In genomic region chr15:67611803-67612369, GRCh38 we compare ENCODE assay signal across 1 cellular context.
A peak's percentile ranks its signal among the peaks of the same experiment; 100 is the strongest.
TF ChIP-seq lines count a peak whose summit lies in the region.

No MANE protein-coding gene starts in this region.

TF ChIP-seq in HepG2, 621 proteins besides CTCF, POLR2A, EP300 and RAD21 (continued from another document and continues in another):
- TF ChIP-seq ZNF407 (CRISPR knock-in tag; IDR thresholded peaks at IDR 0.05; ENCODE audit: not compliant biosample characterization) (no peak), PAXIP1 (CRISPR knock-in tag; conservative IDR thresholded peaks at IDR 0.05) (peak; percentile 59), ZNF468 (CRISPR knock-in tag; IDR thresholded peaks at IDR 0.05) (no peak), ARID5B (CRISPR knock-in tag; IDR thresholded peaks at IDR 0.05) (peak; percentile 68), HMG20A (CRISPR knock-in tag; IDR thresholded peaks at IDR 0.05; ENCODE audit: borderline replicate concordance) (peak; percentile 11; the same call in 1 of the 2 replicates), EED (CRISPR knock-in tag; IDR thresholded peaks at IDR 0.05) (no peak), ZNF567 (CRISPR knock-in tag; IDR thresholded peaks at IDR 0.05; ENCODE audit: borderline replicate concordance) (no peak), CSRNP2 (CRISPR knock-in tag; conservative IDR thresholded peaks at IDR 0.05; ENCODE audit: low read depth) (no peak), HOMEZ (CRISPR knock-in tag; IDR thresholded peaks at IDR 0.05; ENCODE audit: low read depth) (peak; percentile 89; the same call in 1 of the 2 replicates), GPN1 (CRISPR knock-in tag; IDR thresholded peaks at IDR 0.05; ENCODE audit: borderline replicate concordance) (no peak), TRAFD1 (CRISPR knock-in tag; IDR thresholded peaks at IDR 0.05; ENCODE audit: borderline replicate concordance) (no peak), CHD4 (IDR thresholded peaks at IDR 0.05; ENCODE audit: borderline replicate concordance, low read length) (0 out of 2 replicates have a peak, but pooled peaks have one; percentile 60), NFIC (IDR thresholded peaks at IDR 0.05; ENCODE audit: low read length) (no peak), CENPT (CRISPR knock-in tag; IDR thresholded peaks at IDR 0.05; ENCODE audit: low read depth) (no peak), EHMT2 (IDR thresholded peaks at IDR 0.05; ENCODE audit: borderline replicate concordance, low read depth, low read length) (peak; percentile 57; the same call in 1 of the 2 replicates), KAT2B (IDR thresholded peaks at IDR 0.05; ENCODE audit: borderline replicate concordance, low read depth, low read length) (no peak), ZNF121 (CRISPR knock-in tag; IDR thresholded peaks at IDR 0.05) (no peak), NFIB (CRISPR knock-in tag; IDR thresholded peaks at IDR 0.05; ENCODE audit: borderline replicate concordance) (no peak), BATF2 (CRISPR knock-in tag; IDR thresholded peaks at IDR 0.05) (no peak), ZNF281 (CRISPR knock-in tag; IDR thresholded peaks at IDR 0.05; ENCODE audit: borderline replicate concordance) (no peak), ZNF691 (CRISPR knock-in tag; IDR thresholded peaks at IDR 0.05; ENCODE audit: borderline replicate concordance, low read depth) (no peak), SIX1 (CRISPR knock-in tag; IDR thresholded peaks at IDR 0.05; ENCODE audit: borderline replicate concordance) (no peak), HNF4A (CRISPR knock-in tag; IDR thresholded peaks at IDR 0.05) (peak; percentile 61; the same call in 1 of the 2 replicates), ARNT2 (CRISPR knock-in tag; IDR thresholded peaks at IDR 0.05; ENCODE audit: low read depth) (no peak)
